Comparison of ENCODE assay signal across 23 cellular contexts in genomic region chr10:48419714-48420113, GRCh38.
"Had no signal": no experiment of that assay in that cellular context is flagged by ENCODE, and none has a peak within 500 bp of the region (broad histone marks: within the 10 kb centered on the region; RNA-seq: fewer than 3 reads in every experiment).

No MANE protein-coding gene starts in this region.

- H3K36me3 ChIP-seq: gastroesophageal sphincter, left lung, lower lobe of right lung had no signal

- H3K4me3 ChIP-seq: coronary artery, dorsolateral prefrontal cortex, esophagus muscularis mucosa, gastroesophageal sphincter, heart right ventricle, left lung, lower lobe of right lung, mucosa of descending colon had no signal

- H3K27ac ChIP-seq: coronary artery, dorsolateral prefrontal cortex, esophagus muscularis mucosa, foreskin keratinocyte, gastroesophageal sphincter, heart right ventricle, left lung, lower lobe of right lung had no signal

- ATAC-seq: foreskin keratinocyte; gastroesophageal sphincter; heart right ventricle; left cardiac atrium; left lung; left ventricle myocardium superior; lower lobe of right lung; mucosa of descending colon; naive thymus-derived CD8-positive, alpha-beta T cell had no signal

- H3K9me3 ChIP-seq: esophagus muscularis mucosa, gastroesophageal sphincter, heart right ventricle, left lung, lower lobe of right lung, mucosa of descending colon had no signal

- H3K27me3 ChIP-seq: dorsolateral prefrontal cortex, esophagus muscularis mucosa, foreskin keratinocyte, gastroesophageal sphincter, heart right ventricle, left lung had no signal

- FAIRE-seq: endothelial cell of umbilical vein, frontal cortex, keratinocyte had no signal

- H3K4me1 ChIP-seq: esophagus muscularis mucosa, gastroesophageal sphincter, left lung, lower lobe of right lung had no signal

- DNase-seq: dermis blood vessel endothelial cell; dorsolateral prefrontal cortex; effector CD4-positive, alpha-beta T cell; effector memory CD4-positive, alpha-beta T cell; foreskin keratinocyte; glutamatergic neuron; head of caudate nucleus; heart right ventricle; hippocampal formation; left cardiac atrium; left lung; left ventricle myocardium superior; lower lobe of right lung; mesenchymal stem cell; mucosa of descending colon; naive B cell; naive thymus-derived CD8-positive, alpha-beta T cell had no signal
